Comparison of ENCODE assay signal across 25 cellular contexts in the genomic region with DNA sequence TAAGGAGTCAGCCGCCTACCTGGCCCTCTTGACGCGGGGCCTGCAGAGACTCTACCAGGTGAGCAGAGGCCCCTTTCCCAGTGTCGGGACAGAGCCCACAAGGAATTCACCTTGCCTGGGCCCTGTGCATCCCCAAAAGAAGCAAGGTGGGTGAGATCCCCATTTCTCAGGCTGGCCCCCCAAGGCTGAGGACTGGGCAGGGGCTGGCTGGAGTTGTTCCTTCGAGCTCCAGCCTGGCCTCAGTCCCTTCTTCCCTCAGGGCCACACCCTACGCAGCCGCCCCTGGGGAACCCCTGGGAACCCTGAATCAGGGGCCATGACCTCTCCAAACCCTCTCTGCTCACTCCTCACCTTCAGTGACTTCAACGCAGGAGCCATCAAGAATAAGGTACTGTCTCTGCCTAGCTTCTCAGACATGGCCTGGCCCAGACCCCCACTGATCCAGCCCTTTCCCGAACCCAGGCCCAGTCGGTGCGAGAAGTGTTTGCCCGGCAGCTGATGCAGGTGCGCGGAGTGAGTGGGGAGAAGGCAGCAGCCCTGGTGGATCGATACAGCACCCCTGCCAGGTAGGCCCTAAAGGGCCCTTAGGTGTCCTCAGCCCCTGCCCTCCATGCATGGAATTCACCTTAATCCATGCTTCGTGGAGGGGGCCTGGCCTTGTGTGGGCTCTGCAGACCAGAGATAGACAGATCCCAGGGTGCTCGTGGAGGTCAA. TPM values are rescaled to one million over a fixed set of nuclear protein-coding genes. Genes with fewer than 3 reads are reported as not detected.
DNase-seq lines count a peak whose midpoint lies in the region; ATAC-seq and TF ChIP-seq lines count a peak whose summit lies in the region.
"Had no signal": no experiment of that assay in that cellular context is flagged by ENCODE, and none has a peak within 500 bp of the region (broad histone marks: within the 10 kb centered on the region; RNA-seq: fewer than 3 reads in every experiment).

No MANE protein-coding gene starts in this region.

- H3K36me3 Mint-ChIP-seq in chondrocyte (ENCODE audit: low read depth): peaks cover 26% of the 10 kb centered on the region

- peaks cover 46% of the 10 kb centered on the region for H3K4me1 Mint-ChIP-seq in chondrocyte (ENCODE audit: low read depth)

- no peak for ATAC-seq in left colon
- no peak for ATAC-seq in GM18861 (IDR thresholded peaks at IDR 0.05; ENCODE audit: unreplicated experiment)
- ATAC-seq: activated CD8-positive, alpha-beta T cell treated with anti-CD3 and anti-CD28 coated beads for 36 hours; body of pancreas; CD8-positive, alpha-beta T cell; gastroesophageal sphincter; GM23338; psoas muscle had no signal

- H3K4me2 ChIP-seq in osteoblast (ENCODE audit: insufficient read depth, low read length): no peak overlapping the region
- H3K4me2 ChIP-seq: GM23338 had no signal

- H3K27me3 Mint-ChIP-seq in chondrocyte (ENCODE audit: low read depth): no peaks in the 10 kb centered on the region
- H3K27me3 Mint-ChIP-seq: activated CD8-positive, alpha-beta T cell treated with anti-CD3 and anti-CD28 coated beads for 36 hours had no signal

- H3K4me3 Mint-ChIP-seq in chondrocyte (ENCODE audit: unreplicated experiment): no peak overlapping the region
- H3K4me3 Mint-ChIP-seq: activated CD8-positive, alpha-beta T cell treated with anti-CD3 and anti-CD28 coated beads for 36 hours; CD8-positive, alpha-beta T cell; GM23338 had no signal

- intact Hi-C loops in left colon (cut with DNase I, micrococcal nuclease): no loop called here

- H3K4me3 ChIP-seq in GM12865 (ENCODE audit: low read depth, low read length) (no peak overlapping the region), osteoblast (ENCODE audit: insufficient read depth, low read length) (no peak overlapping the region)
- H3K4me3 ChIP-seq: body of pancreas, gastroesophageal sphincter, GM23338, Peyer's patch, psoas muscle, SJSA1, stomach, tibial artery had no signal

- H3K9me3 ChIP-seq in osteoblast (ENCODE audit: low read depth, low read length): no peaks in the 10 kb centered on the region
- H3K9me3 ChIP-seq: body of pancreas, gastroesophageal sphincter, Peyer's patch, psoas muscle, SJSA1, stomach, tibial artery had no signal

- peaks cover 75% of the 10 kb centered on the region for H3K36me3 ChIP-seq in osteoblast (ENCODE audit: insufficient read depth, low read length)

- H3K79me2 ChIP-seq in osteoblast (ENCODE audit: insufficient read depth, low read length): peaks cover 52% of the 10 kb centered on the region

- H4K20me1 ChIP-seq in osteoblast (ENCODE audit: insufficient read depth, low read length): peaks cover 24% of the 10 kb centered on the region

- no peak overlapping the region for H3K27ac ChIP-seq in osteoblast (ENCODE audit: low read depth, low read length)
- H3K27ac ChIP-seq: body of pancreas, HL-60, Peyer's patch, psoas muscle, SJSA1, stomach had no signal

- TF ChIP-seq CTCF in GM12865 (IDR thresholded peaks at IDR 0.05; ENCODE audit: insufficient read depth, low read depth, low read length, missing control alignments) (no peak), chondrocyte (IDR thresholded peaks at IDR 0.05) (no peak), osteoblast (IDR thresholded peaks at IDR 0.05; ENCODE audit: extremely low read depth, low read depth, low read length) (no peak)

- peak; percentile 53 for DNase-seq in activated effector memory CD4-positive, alpha-beta T cell treated with anti-CD3 and anti-CD28 coated beads, Interleukin-2, amount 50 U/mL, for 16 hours
- DNase-seq in activated effector memory CD4-positive, alpha-beta T cell treated with Interleukin-2 at 50 U/mL for 16 hours: no peak
- peak; percentile 1 for DNase-seq in GM12865 (ENCODE audit: low read depth)
- DNase-seq in chondrocyte (ENCODE audit: low spot score): peak; percentile 76
- peak; percentile 75 for DNase-seq in osteoblast (ENCODE audit: insufficient read length, low spot score, missing footprints)
- no peak for DNase-seq in left colon
- no peak for DNase-seq in NCI-H1048 (lab: John Stamatoyannopoulos, UW)
- DNase-seq: activated gamma-delta T cell, NCI-H1092, NCI-H1930, NCI-H526, Peyer's patch, stomach, T-helper 1 cell, tibial artery had no signal

- H2AFZ ChIP-seq in osteoblast (ENCODE audit: low read length): no peak overlapping the region
- H2AFZ ChIP-seq: GM23338 had no signal

- peak overlapping the region; percentile 71 for H3K27ac Mint-ChIP-seq in chondrocyte (ENCODE audit: unreplicated experiment)
- H3K27ac Mint-ChIP-seq: activated CD8-positive, alpha-beta T cell treated with anti-CD3 and anti-CD28 coated beads for 36 hours; CD8-positive, alpha-beta T cell; GM23338 had no signal

- H3K27me3 ChIP-seq in osteoblast (ENCODE audit: insufficient read depth, low read length): no peaks in the 10 kb centered on the region
- H3K27me3 ChIP-seq: body of pancreas, gastroesophageal sphincter, Peyer's patch, SJSA1, stomach, tibial artery had no signal

- H3K9me3 Mint-ChIP-seq in chondrocyte (ENCODE audit: low read depth): no peaks in the 10 kb centered on the region
- H3K9me3 Mint-ChIP-seq: activated CD8-positive, alpha-beta T cell treated with anti-CD3 and anti-CD28 coated beads for 36 hours; CD8-positive, alpha-beta T cell had no signal

- H3K4me1 ChIP-seq in osteoblast (ENCODE audit: insufficient read depth, low read length): peaks cover 15% of the 10 kb centered on the region

RNA-seq across cellular contexts. Expression of a gene that starts 4.7 kb away (rescaled TPM):
- total RNA-seq in chondrocyte (55.7 to 68.4 TPM (median 66.3 TPM) in 3 replicates), osteoblast (50.1 and 53.6 TPM in 2 replicates), left colon (10 to 100 TPM; 55.7 to 63.4 TPM)

RNA-seq across cellular contexts. Expression of a gene that starts 6.9 kb away (rescaled TPM):
- 850 to 1,236 TPM (median 1,222 TPM) in 3 replicates for total RNA-seq in chondrocyte
- total RNA-seq in osteoblast: 607 and 704 TPM in 2 replicates
- total RNA-seq in left colon: 1,000 to 10,000 TPM; 1,740 to 2,016 TPM

RNA-seq across cellular contexts. Expression of a gene that starts 7.7 kb away (rescaled TPM):
- total RNA-seq in chondrocyte (174 to 310 TPM (median 290 TPM) in 3 replicates), osteoblast (81.6 and 94.8 TPM in 2 replicates), left colon (10 to 100 TPM in 1 of 2 donors, 1 to 10 TPM in 1; 4.5 to 21.4 TPM)

RNA-seq across cellular contexts. Expression of a gene that starts 14.7 kb away (rescaled TPM):
- total RNA-seq in chondrocyte (not detected in 3 replicates), osteoblast (not detected in 2 replicates), left colon (1 to 10 TPM; 1.5 to 2.4 TPM)
- total RNA-seq: cerebellum, GM23338 had no signal

RNA-seq across cellular contexts. Expression of a gene that starts 23.4 kb away (rescaled TPM):
- total RNA-seq in chondrocyte (82.7 to 100 TPM (median 83.5 TPM) in 3 replicates), osteoblast (129 and 151 TPM in 2 replicates), left colon (10 to 100 TPM; 47.7 to 49.6 TPM)

Comparison
In these comparisons a context has a peak if more than half of its experiments do, and no peak if none do; other contexts are left out.
1. DNase-seq: peak in activated effector memory CD4-positive, alpha-beta T cell treated with anti-CD3 and anti-CD28 coated beads, Interleukin-2, amount 50 U/mL, for 16 hours (single experiment), GM12865 (single experiment), chondrocyte (single experiment) and osteoblast (single experiment); none in activated effector memory CD4-positive, alpha-beta T cell treated with Interleukin-2 at 50 U/mL for 16 hours (single experiment), left colon (0 of 2) and NCI-H1048 (single experiment).